In the genomic region with DNA sequence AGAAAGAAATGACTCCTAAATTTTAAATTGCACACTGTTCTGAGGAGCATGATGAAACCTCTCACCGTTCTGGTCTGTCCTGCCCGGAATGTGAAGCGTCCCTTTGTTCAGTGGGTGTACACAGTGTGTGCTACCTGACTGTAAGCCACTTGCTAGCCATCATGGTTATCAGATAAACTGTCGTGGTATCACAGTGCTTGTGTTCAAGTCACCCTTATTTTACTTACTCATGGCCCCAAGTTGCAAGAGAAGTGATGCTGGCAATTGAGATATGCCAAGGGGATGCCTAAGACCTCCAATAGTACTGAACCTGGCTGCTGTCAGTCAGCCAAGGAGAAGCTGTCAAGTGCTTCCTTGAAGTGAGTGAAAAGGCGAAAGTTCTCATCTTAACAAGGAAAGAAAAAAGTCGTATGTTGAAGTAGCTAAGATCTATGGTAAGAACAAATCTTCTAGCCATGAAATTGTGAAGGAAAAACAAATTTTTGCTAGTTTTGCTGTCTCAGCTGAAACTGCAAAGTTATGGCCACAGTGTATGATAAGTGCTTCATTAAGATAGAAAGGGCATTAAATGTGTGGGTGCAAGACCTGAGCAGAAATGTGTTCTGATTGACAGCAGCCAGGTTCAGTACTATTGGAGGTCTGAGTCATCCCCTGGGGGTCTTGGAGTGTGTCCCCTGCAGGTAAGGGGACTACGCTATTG, we compare ENCODE assay signal across 1 cellular context.
TF ChIP-seq lines count a peak whose summit lies in the region.

No MANE protein-coding gene starts in this region.

TF ChIP-seq in GM12878, 131 proteins besides CTCF, POLR2A, EP300 and RAD21 (continues in another document):
- no peak for TF ChIP-seq E2F8 (IDR thresholded peaks at IDR 0.05; ENCODE audit: low read depth, partially characterized antibody)
- no peak for TF ChIP-seq HCFC1 (IDR thresholded peaks at IDR 0.05; ENCODE audit: low read length)
- TF ChIP-seq LARP7 (IDR thresholded peaks at IDR 0.05) = no peak
- TF ChIP-seq POLR2AphosphoS5 (IDR thresholded peaks at IDR 0.05; ENCODE audit: low read length) = no peak; the same call in 1 of the 2 replicates
- no peak for TF ChIP-seq STAT3 (IDR thresholded peaks at IDR 0.05; ENCODE audit: low read depth, low read length)
- TF ChIP-seq FOXK2 (IDR thresholded peaks at IDR 0.05) = no peak
- TF ChIP-seq, protein P1, sequence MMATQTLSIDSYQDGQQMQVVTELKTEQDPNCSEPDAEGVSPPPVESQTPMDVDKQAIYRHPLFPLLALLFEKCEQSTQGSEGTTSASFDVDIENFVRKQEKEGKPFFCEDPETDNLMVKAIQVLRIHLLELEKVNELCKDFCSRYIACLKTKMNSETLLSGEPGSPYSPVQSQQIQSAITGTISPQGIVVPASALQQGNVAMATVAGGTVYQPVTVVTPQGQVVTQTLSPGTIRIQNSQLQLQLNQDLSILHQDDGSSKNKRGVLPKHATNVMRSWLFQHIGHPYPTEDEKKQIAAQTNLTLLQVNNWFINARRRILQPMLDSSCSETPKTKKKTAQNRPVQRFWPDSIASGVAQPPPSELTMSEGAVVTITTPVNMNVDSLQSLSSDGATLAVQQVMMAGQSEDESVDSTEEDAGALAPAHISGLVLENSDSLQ (IDR thresholded peaks at IDR 0.05) = peak; percentile 75
- TF ChIP-seq NR2F1 (conservative IDR thresholded peaks at IDR 0.05) = 0 out of 2 replicates have a peak, but pooled peaks have one; percentile 1
- no peak for TF ChIP-seq NRF1 (conservative IDR thresholded peaks at IDR 0.05; ENCODE audit: low read depth, low read length)
- TF ChIP-seq, protein P2, sequence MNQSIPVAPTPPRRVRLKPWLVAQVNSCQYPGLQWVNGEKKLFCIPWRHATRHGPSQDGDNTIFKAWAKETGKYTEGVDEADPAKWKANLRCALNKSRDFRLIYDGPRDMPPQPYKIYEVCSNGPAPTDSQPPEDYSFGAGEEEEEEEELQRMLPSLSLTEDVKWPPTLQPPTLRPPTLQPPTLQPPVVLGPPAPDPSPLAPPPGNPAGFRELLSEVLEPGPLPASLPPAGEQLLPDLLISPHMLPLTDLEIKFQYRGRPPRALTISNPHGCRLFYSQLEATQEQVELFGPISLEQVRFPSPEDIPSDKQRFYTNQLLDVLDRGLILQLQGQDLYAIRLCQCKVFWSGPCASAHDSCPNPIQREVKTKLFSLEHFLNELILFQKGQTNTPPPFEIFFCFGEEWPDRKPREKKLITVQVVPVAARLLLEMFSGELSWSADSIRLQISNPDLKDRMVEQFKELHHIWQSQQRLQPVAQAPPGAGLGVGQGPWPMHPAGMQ (IDR thresholded peaks at IDR 0.05; ENCODE audit: borderline replicate concordance) = no peak
- TF ChIP-seq SUZ12 (IDR thresholded peaks at IDR 0.05; ENCODE audit: unreplicated experiment) = no peak
- TF ChIP-seq, protein P3, sequence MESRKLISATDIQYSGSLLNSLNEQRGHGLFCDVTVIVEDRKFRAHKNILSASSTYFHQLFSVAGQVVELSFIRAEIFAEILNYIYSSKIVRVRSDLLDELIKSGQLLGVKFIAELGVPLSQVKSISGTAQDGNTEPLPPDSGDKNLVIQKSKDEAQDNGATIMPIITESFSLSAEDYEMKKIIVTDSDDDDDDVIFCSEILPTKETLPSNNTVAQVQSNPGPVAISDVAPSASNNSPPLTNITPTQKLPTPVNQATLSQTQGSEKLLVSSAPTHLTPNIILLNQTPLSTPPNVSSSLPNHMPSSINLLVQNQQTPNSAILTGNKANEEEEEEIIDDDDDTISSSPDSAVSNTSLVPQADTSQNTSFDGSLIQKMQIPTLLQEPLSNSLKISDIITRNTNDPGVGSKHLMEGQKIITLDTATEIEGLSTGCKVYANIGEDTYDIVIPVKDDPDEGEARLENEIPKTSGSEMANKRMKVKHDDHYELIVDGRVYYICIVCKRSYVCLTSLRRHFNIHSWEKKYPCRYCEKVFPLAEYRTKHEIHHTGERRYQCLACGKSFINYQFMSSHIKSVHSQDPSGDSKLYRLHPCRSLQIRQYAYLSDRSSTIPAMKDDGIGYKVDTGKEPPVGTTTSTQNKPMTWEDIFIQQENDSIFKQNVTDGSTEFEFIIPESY (IDR thresholded peaks at IDR 0.05) = no peak
- no peak for TF ChIP-seq KAT2A (conservative IDR thresholded peaks at IDR 0.05; ENCODE audit: control insufficient read depth, low read depth, low read length)
- TF ChIP-seq HDAC6 (IDR thresholded peaks at IDR 0.05; ENCODE audit: unreplicated experiment) = no peak
- no peak for TF ChIP-seq YBX1 (IDR thresholded peaks at IDR 0.05)
- peak; percentile 28 for TF ChIP-seq PBX3 (IDR thresholded peaks at IDR 0.05; ENCODE audit: insufficient replicate concordance, low read depth, low read length)
- TF ChIP-seq ESRRA (IDR thresholded peaks at IDR 0.05; ENCODE audit: low read length) = no peak
- TF ChIP-seq NFYA (IDR thresholded peaks at IDR 0.05; ENCODE audit: borderline replicate concordance, low read depth, low read length) = no peak
- no peak for TF ChIP-seq POLR2AphosphoS2 (IDR thresholded peaks at IDR 0.05; ENCODE audit: low read depth, low read length)
- no peak for TF ChIP-seq CBX3 (IDR thresholded peaks at IDR 0.05; ENCODE audit: borderline replicate concordance, low read depth)
- TF ChIP-seq ZNF687 (IDR thresholded peaks at IDR 0.05) = no peak
- TF ChIP-seq KDM1A (IDR thresholded peaks at IDR 0.05; ENCODE audit: borderline replicate concordance) = no peak
- TF ChIP-seq YY1 (IDR thresholded peaks at IDR 0.05; ENCODE audit: low read depth, low read length) = no peak
- TF ChIP-seq TCF7 (IDR thresholded peaks at IDR 0.05; ENCODE audit: borderline replicate concordance) = no peak
- TF ChIP-seq CBX5 (IDR thresholded peaks at IDR 0.05; ENCODE audit: low read depth) = no peak
- no peak for TF ChIP-seq RELB (IDR thresholded peaks at IDR 0.05; ENCODE audit: low read depth)
- no peak for TF ChIP-seq ZNF384 (IDR thresholded peaks at IDR 0.05; ENCODE audit: borderline replicate concordance, low read depth, low read length)
- 0 out of 2 replicates have a peak, but pooled peaks have one; percentile 10 for TF ChIP-seq BACH1 (IDR thresholded peaks at IDR 0.05; ENCODE audit: borderline replicate concordance)
- TF ChIP-seq REST (IDR thresholded peaks at IDR 0.05; ENCODE audit: low read depth, low read length) = no peak
- TF ChIP-seq ATF7 (IDR thresholded peaks at IDR 0.05; ENCODE audit: low read depth) = no peak
- no peak for TF ChIP-seq BCL11A (IDR thresholded peaks at IDR 0.05; ENCODE audit: low read depth, low read length)
- no peak for TF ChIP-seq PML (IDR thresholded peaks at IDR 0.05; ENCODE audit: low read length)
- TF ChIP-seq RUNX3 (IDR thresholded peaks at IDR 0.05; ENCODE audit: low read length) = no peak
- TF ChIP-seq IRF4 (IDR thresholded peaks at IDR 0.05; ENCODE audit: low read depth, low read length) = no peak
- no peak for TF ChIP-seq CREM (IDR thresholded peaks at IDR 0.05; ENCODE audit: low read depth)
- TF ChIP-seq TCF3 (IDR thresholded peaks at IDR 0.05; ENCODE audit: borderline replicate concordance, insufficient read depth, low read depth, low read length) = no peak
- no peak for TF ChIP-seq BHLHE40 (IDR thresholded peaks at IDR 0.05; ENCODE audit: borderline replicate concordance in 1 of 2, low read depth in 2 of 2, low read length in 1 of 2)
- TF ChIP-seq MLLT1 (IDR thresholded peaks at IDR 0.05) = no peak
- TF ChIP-seq RB1 (IDR thresholded peaks at IDR 0.05; ENCODE audit: borderline replicate concordance) = peak; percentile 12; the same call in 1 of the 2 replicates
